ENCODE assay signal across 1 cellular context in the genomic region with DNA sequence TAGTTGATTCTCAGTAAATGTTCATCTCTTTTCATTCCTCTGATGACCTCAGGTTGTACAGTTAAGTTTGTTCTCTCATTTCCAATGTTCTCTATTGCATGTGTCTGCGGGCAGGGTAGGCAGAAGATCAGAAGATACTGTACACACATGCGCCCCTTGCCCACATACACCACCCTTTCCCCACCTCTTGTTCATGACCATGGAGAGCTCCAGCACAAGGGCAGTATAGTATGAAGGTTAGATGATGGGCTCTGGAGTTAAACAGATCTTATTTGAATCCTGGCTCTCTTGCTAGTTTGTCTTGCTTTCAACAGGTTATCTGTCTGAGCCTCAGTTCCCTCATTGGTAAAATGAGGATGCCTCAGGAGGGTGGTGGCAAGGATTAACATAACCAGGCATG.
TF ChIP-seq lines count a peak whose summit lies in the region.

No MANE protein-coding gene starts in this region.

TF ChIP-seq in HCT116, 20 proteins besides CTCF, POLR2A, EP300 and RAD21 (continued from another document):
- TF ChIP-seq, protein P1, sequence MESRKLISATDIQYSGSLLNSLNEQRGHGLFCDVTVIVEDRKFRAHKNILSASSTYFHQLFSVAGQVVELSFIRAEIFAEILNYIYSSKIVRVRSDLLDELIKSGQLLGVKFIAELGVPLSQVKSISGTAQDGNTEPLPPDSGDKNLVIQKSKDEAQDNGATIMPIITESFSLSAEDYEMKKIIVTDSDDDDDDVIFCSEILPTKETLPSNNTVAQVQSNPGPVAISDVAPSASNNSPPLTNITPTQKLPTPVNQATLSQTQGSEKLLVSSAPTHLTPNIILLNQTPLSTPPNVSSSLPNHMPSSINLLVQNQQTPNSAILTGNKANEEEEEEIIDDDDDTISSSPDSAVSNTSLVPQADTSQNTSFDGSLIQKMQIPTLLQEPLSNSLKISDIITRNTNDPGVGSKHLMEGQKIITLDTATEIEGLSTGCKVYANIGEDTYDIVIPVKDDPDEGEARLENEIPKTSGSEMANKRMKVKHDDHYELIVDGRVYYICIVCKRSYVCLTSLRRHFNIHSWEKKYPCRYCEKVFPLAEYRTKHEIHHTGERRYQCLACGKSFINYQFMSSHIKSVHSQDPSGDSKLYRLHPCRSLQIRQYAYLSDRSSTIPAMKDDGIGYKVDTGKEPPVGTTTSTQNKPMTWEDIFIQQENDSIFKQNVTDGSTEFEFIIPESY (IDR thresholded peaks at IDR 0.05; ENCODE audit: extremely low read depth, insufficient replicate concordance, low read length), result no peak
